In genomic region chr2:222307138-222307756, GRCh38 we compare ENCODE assay signal across 10 cellular contexts. TPM values are rescaled to one million over a fixed set of nuclear protein-coding genes. Genes with fewer than 3 reads are reported as not detected.
DNase-seq lines count a peak whose midpoint lies in the region; ATAC-seq and TF ChIP-seq lines count a peak whose summit lies in the region.
"Had no signal": no experiment of that assay in that cellular context is flagged by ENCODE, and none has a peak within 500 bp of the region (broad histone marks: within the 10 kb centered on the region; RNA-seq: fewer than 3 reads in every experiment).

No MANE protein-coding gene starts in this region.

- H3K4me1 ChIP-seq in neural progenitor cell: peaks cover 56% of the 10 kb centered on the region

- H3F3A ChIP-seq in neural progenitor cell (ENCODE audit: low read depth): peaks cover 63% of the 10 kb centered on the region

- intact Hi-C loops in dendritic cell treated with granulocyte-macrophage colony-stimulating factor and Interleukin-4, amounts not matched to agents 40 ng/mL and 50 ng/mL, for 4 days (cut with micrococcal nuclease): no loop called here

- H3K79me2 ChIP-seq in neural progenitor cell (ENCODE audit: low read depth): no peaks in the 10 kb centered on the region

- H3K4me3 ChIP-seq in neural progenitor cell: no peak overlapping the region

- peak; percentile 20 for DNase-seq in NCI-H1436 (lab: John Stamatoyannopoulos, UW)
- DNase-seq in NCI-H1436 treated with DMSO at 0.1 percent for 48 hours (lab: John Stamatoyannopoulos, UW): no peak
- peak; percentile 74 for DNase-seq in neural progenitor cell (ENCODE audit: low spot score)
- no peak for DNase-seq in effector CD8-positive, alpha-beta T cell (lab: John Stamatoyannopoulos, UW)
- DNase-seq in erythroblast (lab: John Stamatoyannopoulos, UW): no peak
- DNase-seq: MV-4-11 had no signal

- H3K4me3 Mint-ChIP-seq in dendritic cell treated with granulocyte-macrophage colony-stimulating factor and Interleukin-4, amounts not matched to agents 40 ng/mL and 50 ng/mL, for 4 days: peak overlapping the region; percentile 63
- peak overlapping the region; percentile 98 for H3K4me3 Mint-ChIP-seq in neural progenitor cell

- ATAC-seq in HG02759 (IDR thresholded peaks at IDR 0.05; ENCODE audit: unreplicated experiment) (peak; percentile 23), HG02870 (IDR thresholded peaks at IDR 0.05; ENCODE audit: unreplicated experiment) (no peak)

- peaks cover 96% of the 10 kb centered on the region for H3K27me3 Mint-ChIP-seq in dendritic cell treated with granulocyte-macrophage colony-stimulating factor and Interleukin-4, amounts not matched to agents 40 ng/mL and 50 ng/mL, for 4 days
- H3K27me3 Mint-ChIP-seq in neural progenitor cell (ENCODE audit: insufficient read depth, low read depth): peaks cover 96% of the 10 kb centered on the region

- TF ChIP-seq CTCF in neural progenitor cell (IDR thresholded peaks at IDR 0.05): no peak

- H3K4me1 Mint-ChIP-seq in dendritic cell treated with granulocyte-macrophage colony-stimulating factor and Interleukin-4, amounts not matched to agents 40 ng/mL and 50 ng/mL, for 4 days (ENCODE audit: low read depth): peaks cover 66% of the 10 kb centered on the region
- H3K4me1 Mint-ChIP-seq in neural progenitor cell: peaks cover 68% of the 10 kb centered on the region

- H3K36me3 Mint-ChIP-seq in dendritic cell treated with granulocyte-macrophage colony-stimulating factor and Interleukin-4, amounts not matched to agents 40 ng/mL and 50 ng/mL, for 4 days (ENCODE audit: low read depth): no peaks in the 10 kb centered on the region
- H3K36me3 Mint-ChIP-seq in neural progenitor cell: no peaks in the 10 kb centered on the region

- peaks cover 12% of the 10 kb centered on the region for H3K9me3 Mint-ChIP-seq in dendritic cell treated with granulocyte-macrophage colony-stimulating factor and Interleukin-4, amounts not matched to agents 40 ng/mL and 50 ng/mL, for 4 days
- H3K9me3 Mint-ChIP-seq in neural progenitor cell: peaks cover 6% of the 10 kb centered on the region

- no peaks in the 10 kb centered on the region for H3K36me3 ChIP-seq in neural progenitor cell

- H3K27ac ChIP-seq in neural progenitor cell: no peak overlapping the region

- no peak for TF ChIP-seq POLR2A in erythroblast (IDR thresholded peaks at IDR 0.05; ENCODE audit: low read length)

- H3K4me2 ChIP-seq in neural progenitor cell: peak overlapping the region; percentile 72

- no peak overlapping the region for H3K9ac ChIP-seq in neural progenitor cell

- H4K20me1 ChIP-seq in neural progenitor cell (ENCODE audit: low read depth): peaks cover 93% of the 10 kb centered on the region

- H2AFZ ChIP-seq in neural progenitor cell (replicated peaks): no peak overlapping the region

- H3K27ac Mint-ChIP-seq in dendritic cell treated with granulocyte-macrophage colony-stimulating factor and Interleukin-4, amounts not matched to agents 40 ng/mL and 50 ng/mL, for 4 days: no peak overlapping the region
- no peak overlapping the region for H3K27ac Mint-ChIP-seq in neural progenitor cell

- peaks cover 100% of the 10 kb centered on the region for H3K27me3 ChIP-seq in neural progenitor cell

- H3K9me3 ChIP-seq in neural progenitor cell (ENCODE audit: low read depth): no peaks in the 10 kb centered on the region

RNA-seq across cellular contexts. Expression of gene PAX3, which starts 8.4 kb away (rescaled TPM):
- total RNA-seq in neural progenitor cell (ENCODE audit: low replicate concordance): 4.6 and 4.9 TPM in 2 replicates
- total RNA-seq: epithelial cell of proximal tubule had no signal

Comparison
In these comparisons a context has a peak if more than half of its experiments do, and no peak if none do; other contexts are left out.
1. DNase-seq: peak in NCI-H1436 (single experiment) and neural progenitor cell (single experiment); none in NCI-H1436 treated with DMSO at 0.1 percent for 48 hours (single experiment), effector CD8-positive, alpha-beta T cell (single experiment) and erythroblast (0 of 2).